In the genomic region with DNA sequence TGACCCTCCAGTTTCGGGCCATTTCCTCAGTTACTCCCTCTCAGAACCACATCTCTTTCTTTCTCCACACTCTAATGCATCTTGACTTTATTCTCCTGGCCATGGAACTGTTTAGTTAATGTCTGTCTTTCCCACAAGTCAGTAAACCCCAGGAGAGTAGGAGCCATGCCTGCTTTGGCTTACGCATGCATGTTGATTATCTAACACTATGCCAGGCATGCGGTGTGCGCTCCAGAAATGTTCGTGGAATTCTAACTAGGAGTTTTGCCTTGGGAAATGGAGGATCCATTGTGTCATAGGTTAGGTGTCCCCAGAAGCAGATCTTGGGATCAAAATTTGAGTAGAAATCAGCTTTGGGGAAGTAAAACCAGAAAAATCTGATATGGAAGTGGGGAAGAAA, we compare ENCODE assay signal across 17 cellular contexts.
A peak's percentile ranks its signal among the peaks of the same experiment; 100 is the strongest.
DNase-seq lines count a peak whose midpoint lies in the region; ATAC-seq and TF ChIP-seq lines count a peak whose summit lies in the region.
"Had no signal": no experiment of that assay in that cellular context is flagged by ENCODE, and none has a peak within 500 bp of the region (broad histone marks: within the 10 kb centered on the region; RNA-seq: fewer than 3 reads in every experiment).

No MANE protein-coding gene starts in this region.

- H3K36me3 Mint-ChIP-seq in Caco-2 (ENCODE audit: insufficient read depth, unreplicated experiment) = no peaks in the 10 kb centered on the region
- H3K36me3 Mint-ChIP-seq: CD14-positive monocyte had no signal

- no peak overlapping the region for H3K4me3 ChIP-seq in right atrium auricular region
- no peak overlapping the region for H3K4me3 ChIP-seq in colonic mucosa
- H3K4me3 ChIP-seq in Caco-2 (ENCODE audit: low read depth, low read length) = no peak overlapping the region
- H3K4me3 ChIP-seq: BLaER1, GM12878, GM23338 had no signal

- no peaks in the 10 kb centered on the region for H3K27me3 ChIP-seq in right atrium auricular region
- no peaks in the 10 kb centered on the region for H3K27me3 ChIP-seq in colonic mucosa
- H3K27me3 ChIP-seq in Caco-2 (replicated peaks; ENCODE audit: control insufficient read depth, insufficient read depth, low read length) = no peaks in the 10 kb centered on the region
- H3K27me3 ChIP-seq: BLaER1 had no signal

- intact Hi-C loops in Right ventricle myocardium superior (cut with DNase I) (no loop called here), left ventricle myocardium superior (cut with micrococcal nuclease) (no loop called here), colonic mucosa (cut with DNase I) (no loop called here), Caco-2 (cut with micrococcal nuclease; ENCODE audit: unreplicated experiment) (no loop called here)

- H3K27me3 Mint-ChIP-seq in Caco-2 (ENCODE audit: insufficient read depth, unreplicated experiment) = peaks cover 13% of the 10 kb centered on the region

- TF ChIP-seq CTCF in right atrium auricular region (IDR thresholded peaks at IDR 0.05) (no peak), colonic mucosa (IDR thresholded peaks at IDR 0.05) (no peak), Caco-2 (IDR thresholded peaks at IDR 0.05; ENCODE audit: insufficient read depth in 1 of 2, low read depth in 1 of 2, low read length in 1 of 2, severe bottlenecking in 1 of 2, unreplicated experiment in 1 of 2) (no peak)

- H3K27ac ChIP-seq in right atrium auricular region (peak overlapping the region in 1 of 2 donors; percentile 18), colonic mucosa (no peak overlapping the region)
- H3K27ac ChIP-seq: BLaER1 had no signal

- CTCF ChIA-PET in Caco-2 (lab: Charles Lee) = no interaction called here

- POLR2A ChIA-PET in Caco-2 (lab: Charles Lee) = no interaction called here

- no peaks in the 10 kb centered on the region for H3K9me3 ChIP-seq in right atrium auricular region
- no peaks in the 10 kb centered on the region for H3K9me3 ChIP-seq in colonic mucosa
- no peaks in the 10 kb centered on the region for H3K9me3 ChIP-seq in Caco-2
- H3K9me3 ChIP-seq: BLaER1 had no signal

- ATAC-seq in Right ventricle myocardium superior (ENCODE audit: poor library complexity) = peak; percentile 77
- peak; percentile 67 for ATAC-seq in left ventricle myocardium superior
- ATAC-seq in GM21423 (IDR thresholded peaks at IDR 0.05; ENCODE audit: unreplicated experiment) = no peak
- ATAC-seq: GM12878, GM23338 had no signal

- no peaks in the 10 kb centered on the region for H3K36me3 ChIP-seq in right atrium auricular region
- no peaks in the 10 kb centered on the region for H3K36me3 ChIP-seq in colonic mucosa
- no peaks in the 10 kb centered on the region for H3K36me3 ChIP-seq in Caco-2 (ENCODE audit: control insufficient read depth, insufficient read depth, low read length)
- H3K36me3 ChIP-seq: BLaER1 had no signal

- no peaks in the 10 kb centered on the region for H3K4me1 Mint-ChIP-seq in Caco-2 (ENCODE audit: low read depth, unreplicated experiment)
- H3K4me1 Mint-ChIP-seq: CD14-positive monocyte; CD4-positive, alpha-beta memory T cell; GM23338 had no signal

- no peaks in the 10 kb centered on the region for H3K9me3 Mint-ChIP-seq in Caco-2 (ENCODE audit: unreplicated experiment)
- H3K9me3 Mint-ChIP-seq: CD4-positive, alpha-beta memory T cell had no signal

- no peak overlapping the region for H3K9ac ChIP-seq in colonic mucosa (ENCODE audit: low read depth in 2 of 2, low read length in 2 of 2)
- H3K9ac ChIP-seq: BLaER1 had no signal

- H3K4me1 ChIP-seq in right atrium auricular region (peaks cover 0 to 7% of the 10 kb centered on the region in 2 donors), colonic mucosa (no peaks in the 10 kb centered on the region), Caco-2 (no peaks in the 10 kb centered on the region)
- H3K4me1 ChIP-seq: BLaER1 had no signal

- no peak overlapping the region for H3K4me3 Mint-ChIP-seq in Caco-2 (ENCODE audit: unreplicated experiment)
- H3K4me3 Mint-ChIP-seq: CD14-positive monocyte; CD4-positive, alpha-beta memory T cell; GM23338 had no signal

- no TSS peak for BruUV-seq in Caco-2 (replicated peaks; lab: Mats Ljungman, UMichigan)

- DNase-seq in Right ventricle myocardium superior = no peak
- no peak for DNase-seq in right atrium auricular region (ENCODE audit: low spot score)
- DNase-seq in left ventricle myocardium superior = no peak
- DNase-seq in mesenteric fat pad (ENCODE audit: low spot score) = peak; percentile 30
- no peak for DNase-seq in colonic mucosa
- DNase-seq in Caco-2 = no peak
- DNase-seq: 8988T; Calu3; CD4-positive, alpha-beta memory T cell; DND-41; EL; HCEC 1CT had no signal

- H3K27ac Mint-ChIP-seq in Caco-2 (ENCODE audit: unreplicated experiment) = no peak overlapping the region
- H3K27ac Mint-ChIP-seq: CD14-positive monocyte; CD4-positive, alpha-beta memory T cell; GM23338 had no signal
